9 cellular contexts compared by ENCODE assay signal in the genomic region with DNA sequence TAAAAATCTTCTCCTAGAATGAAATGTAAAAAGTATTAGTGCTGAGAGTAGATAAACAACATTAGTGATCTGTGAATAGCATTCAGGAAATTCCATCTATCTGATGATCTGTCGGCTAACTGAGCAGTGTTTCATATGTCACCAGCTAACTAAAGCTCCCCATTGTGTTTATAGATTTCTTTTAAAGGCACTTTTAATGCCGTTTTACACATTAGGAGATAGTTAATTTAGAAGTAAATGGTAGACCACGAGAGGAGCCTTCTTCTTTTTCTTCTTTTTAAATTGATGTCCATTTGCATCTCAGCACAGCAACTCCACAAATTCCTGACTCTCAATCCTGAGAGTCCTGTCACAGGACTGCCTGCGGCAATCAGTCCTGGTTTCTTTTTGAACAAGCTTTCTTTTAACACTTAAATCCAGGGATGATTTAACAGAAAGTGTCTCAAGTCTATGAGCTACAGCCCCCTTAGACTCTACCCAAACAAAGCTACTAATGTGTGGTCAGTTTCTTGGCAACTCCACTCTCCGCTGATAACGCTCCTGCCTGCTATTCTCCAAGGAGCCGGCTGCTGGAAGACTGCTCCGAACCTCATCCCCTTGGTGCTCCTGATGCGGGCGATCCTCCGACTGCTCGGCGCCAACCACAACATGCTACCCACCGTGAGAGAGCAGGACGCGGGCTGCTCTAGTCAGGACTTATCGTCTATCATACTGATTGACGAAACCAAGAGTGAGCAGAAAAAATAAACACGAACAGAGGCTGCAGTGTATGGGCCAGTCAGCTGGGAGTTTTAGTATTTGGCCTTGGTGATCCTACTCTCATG.
A peak's percentile ranks its signal among the peaks of the same experiment; 100 is the strongest.
DNase-seq lines count a peak whose midpoint lies in the region; ATAC-seq and TF ChIP-seq lines count a peak whose summit lies in the region.
"Had no signal": no experiment of that assay in that cellular context is flagged by ENCODE, and none has a peak within 500 bp of the region (broad histone marks: within the 10 kb centered on the region; RNA-seq: fewer than 3 reads in every experiment).

No MANE protein-coding gene starts in this region.

- no peak overlapping the region for H3K4me3 Mint-ChIP-seq in activated CD8-positive, alpha-beta memory T cell treated with anti-CD3 and anti-CD28 coated beads, Interleukin-2, amount 10 ng/mL, durations not matched to agents 7 days and 5 days
- H3K4me3 Mint-ChIP-seq: activated T-cell treated with anti-CD3 and anti-CD28 coated beads, Interleukin-2, amount 50 U/mL, for 4 hours had no signal

- DNase-seq in AG20443 (ENCODE audit: low spot score): peak; percentile 27
- peak in 1 of 2 experiments; percentile 46 for DNase-seq in SJSA1 (ENCODE audit: low read depth in 1 of 2, low spot score in 2 of 2)
- peak; percentile 31 for DNase-seq in globus pallidus (ENCODE audit: low spot score)
- no peak for DNase-seq in middle frontal gyrus (ENCODE audit: extremely low spot score, low spot score)
- DNase-seq in NCI-H2029 treated with DMSO at 0.1 percent for 48 hours (lab: John Stamatoyannopoulos, UW): no peak
- DNase-seq in activated CD8-positive, alpha-beta memory T cell treated with anti-CD3 and anti-CD28 coated beads, Interleukin-2, amount 10 ng/mL, durations not matched to agents 7 days and 5 days: no peak
- DNase-seq in NCI-H1417 treated with DMSO at 0.1 percent for 48 hours (lab: John Stamatoyannopoulos, UW): no peak
- DNase-seq: activated T-cell treated with anti-CD3 and anti-CD28 coated beads, Interleukin-2, amount 50 U/mL, for 4 hours had no signal

- H3K4me1 Mint-ChIP-seq in activated CD8-positive, alpha-beta memory T cell treated with anti-CD3 and anti-CD28 coated beads, Interleukin-2, amount 10 ng/mL, durations not matched to agents 7 days and 5 days: no peaks in the 10 kb centered on the region

- H3K4me1 ChIP-seq in SJSA1 (replicated peaks): peaks cover 6% of the 10 kb centered on the region; the same call in 1 of the 2 replicates
- peaks cover 16 to 19% of the 10 kb centered on the region in 2 experiments for H3K4me1 ChIP-seq in neutrophil (ENCODE audit: control insufficient read depth in 1 of 2, insufficient read depth in 1 of 2, low read depth in 1 of 2, low read length in 1 of 2)

- H3K36me3 ChIP-seq in SJSA1 (no peaks in the 10 kb centered on the region), neutrophil (no peaks in the 10 kb centered on the region)

- no peaks in the 10 kb centered on the region for H3K36me3 Mint-ChIP-seq in activated CD8-positive, alpha-beta memory T cell treated with anti-CD3 and anti-CD28 coated beads, Interleukin-2, amount 10 ng/mL, durations not matched to agents 7 days and 5 days

- H3K4me3 ChIP-seq in SJSA1 (peak overlapping the region; percentile 36), neutrophil (ENCODE audit: low read depth in 1 of 2, low read length in 1 of 2) (peak overlapping the region; percentile 24 to 37)

- H3K27ac Mint-ChIP-seq in activated CD8-positive, alpha-beta memory T cell treated with anti-CD3 and anti-CD28 coated beads, Interleukin-2, amount 10 ng/mL, durations not matched to agents 7 days and 5 days: no peak overlapping the region

- H3K27ac ChIP-seq in SJSA1 (peak overlapping the region; percentile 54), neutrophil (no peak overlapping the region)

- CTCF ChIA-PET in activated CD8-positive, alpha-beta memory T cell treated with anti-CD3 and anti-CD28 coated beads, Interleukin-2, amount 10 ng/mL, durations not matched to agents 7 days and 5 days (lab: Charles Lee): no interaction called here

- no peak for ATAC-seq in activated CD8-positive, alpha-beta memory T cell treated with anti-CD3 and anti-CD28 coated beads, Interleukin-2, amount 10 ng/mL, durations not matched to agents 7 days and 5 days
- ATAC-seq: activated T-cell treated with anti-CD3 and anti-CD28 coated beads, Interleukin-2, amount 50 U/mL, for 4 hours had no signal

- no peaks in the 10 kb centered on the region for H3K9me3 ChIP-seq in SJSA1 (replicated peaks)
- H3K9me3 ChIP-seq in neutrophil: no peaks in the 10 kb centered on the region

- peaks cover 29% of the 10 kb centered on the region for H3K27me3 Mint-ChIP-seq in activated CD8-positive, alpha-beta memory T cell treated with anti-CD3 and anti-CD28 coated beads, Interleukin-2, amount 10 ng/mL, durations not matched to agents 7 days and 5 days

- H3K27me3 ChIP-seq in SJSA1 (replicated peaks) (no peaks in the 10 kb centered on the region; the same call in 1 of the 2 replicates), neutrophil (peaks cover 82% of the 10 kb centered on the region)

- no peak for TF ChIP-seq CTCF in neutrophil (IDR thresholded peaks at IDR 0.05)

- no peaks in the 10 kb centered on the region for H3K9me3 Mint-ChIP-seq in activated CD8-positive, alpha-beta memory T cell treated with anti-CD3 and anti-CD28 coated beads, Interleukin-2, amount 10 ng/mL, durations not matched to agents 7 days and 5 days (ENCODE audit: low read depth)
- H3K9me3 Mint-ChIP-seq: activated T-cell treated with anti-CD3 and anti-CD28 coated beads, Interleukin-2, amount 50 U/mL, for 4 hours had no signal

Comparison
In these comparisons a context has a peak if more than half of its experiments do, and no peak if none do; other contexts are left out.
1. DNase-seq: peak in AG20443 (single experiment) and globus pallidus (single experiment); none in middle frontal gyrus (single experiment), NCI-H2029 treated with DMSO at 0.1 percent for 48 hours (single experiment), activated CD8-positive, alpha-beta memory T cell treated with anti-CD3 and anti-CD28 coated beads, Interleukin-2, amount 10 ng/mL, durations not matched to agents 7 days and 5 days (single experiment) and NCI-H1417 treated with DMSO at 0.1 percent for 48 hours (single experiment).